Comparison of ENCODE assay signal across 15 cellular contexts in the genomic region with DNA sequence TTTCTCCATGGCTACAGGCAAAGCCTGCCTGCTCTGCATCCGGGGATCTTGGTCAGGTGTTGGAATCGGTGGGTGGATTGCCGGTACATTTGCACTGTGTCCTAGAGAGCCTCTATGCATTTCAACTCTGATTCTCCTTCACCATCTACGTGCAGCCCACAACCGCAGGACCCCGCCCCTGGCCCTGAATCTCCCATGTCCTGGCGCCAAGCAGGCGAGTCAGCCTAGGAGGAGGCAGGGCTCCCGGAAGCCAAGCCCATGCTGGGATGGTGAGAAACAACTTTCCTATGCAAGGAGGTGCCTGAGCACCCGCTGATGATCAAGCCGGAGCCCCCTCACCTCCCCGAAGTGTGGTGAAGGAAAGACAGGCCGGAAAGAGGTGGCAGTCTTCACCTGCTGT. TPM values are rescaled to one million over a fixed set of nuclear protein-coding genes. Genes with fewer than 3 reads are reported as not detected.
"Had no signal": no experiment of that assay in that cellular context is flagged by ENCODE, and none has a peak within 500 bp of the region (broad histone marks: within the 10 kb centered on the region; RNA-seq: fewer than 3 reads in every experiment).

No MANE protein-coding gene starts in this region.

RNA-seq across cellular contexts. Expression of a gene that starts 7.9 kb away (rescaled TPM):
- total RNA-seq: natural killer cell, occipital lobe, osteoblast, ovary, progenitor cell of endocrine pancreas, psoas muscle, renal cortical epithelial cell, sciatic nerve, smooth muscle cell, spleen, transverse colon, upper lobe of right lung, vagina had no signal
- polyA plus RNA-seq: neural cell, ovary, psoas muscle, smooth muscle cell, spleen, thymus had no signal
